19 cellular contexts compared by ENCODE assay signal in the genomic region with DNA sequence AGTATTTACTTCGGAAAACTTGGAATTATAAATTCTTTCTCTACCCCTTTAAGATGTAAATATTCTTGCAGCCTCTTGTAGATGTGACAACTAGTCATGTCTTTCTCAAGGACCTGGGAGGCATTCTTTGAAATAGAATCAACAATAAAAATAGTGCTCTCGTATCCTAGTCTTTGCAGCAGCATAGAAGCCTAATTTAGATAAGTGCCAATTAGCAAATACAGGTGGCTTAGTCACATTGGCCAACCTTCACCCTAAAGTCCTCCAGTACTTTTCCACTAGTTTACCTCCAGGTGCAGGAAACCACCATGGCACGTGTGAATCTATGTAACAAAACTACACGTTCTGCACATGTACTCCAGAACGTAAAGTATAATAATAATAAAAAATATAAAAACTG. TPM values are rescaled to one million over a fixed set of nuclear protein-coding genes. Genes with fewer than 3 reads are reported as not detected.
"Had no signal": no experiment of that assay in that cellular context is flagged by ENCODE, and none has a peak within 500 bp of the region (broad histone marks: within the 10 kb centered on the region; RNA-seq: fewer than 3 reads in every experiment).

No MANE protein-coding gene starts in this region.

- H3K9me3 ChIP-seq: esophagus squamous epithelium, thoracic aorta, upper lobe of right lung had no signal

- H3K4me3 ChIP-seq: esophagus squamous epithelium, heart right ventricle, neural progenitor cell, thoracic aorta, upper lobe of right lung had no signal

- H3K36me3 Mint-ChIP-seq: activated CD8-positive, alpha-beta memory T cell treated with anti-CD3 and anti-CD28 coated beads, Interleukin-2, amount 10 ng/mL, durations not matched to agents 7 days and 5 days; memory B cell; stimulated activated naive B cell treated with anti-CD40 and anti-IgM and Interleukin-4, amounts not matched to agents 10 μg/mL and 1 μg/mL and 100 μg/mL, for 72 hours had no signal

- H3K9me3 Mint-ChIP-seq: activated B cell treated with CpG ODN at 0.5 μM for 24 hours; activated CD4-positive, alpha-beta memory T cell treated with anti-CD3 and anti-CD28 coated beads, Interleukin-2, amount 10 ng/mL, durations not matched to agents 7 days and 5 days; effector memory CD8-positive, alpha-beta T cell; memory B cell; stimulated activated naive B cell treated with anti-CD40 and anti-IgM and Interleukin-4, amounts not matched to agents 10 μg/mL and 1 μg/mL and 100 μg/mL, for 72 hours had no signal

- ATAC-seq: activated CD8-positive, alpha-beta memory T cell treated with anti-CD3 and anti-CD28 coated beads, Interleukin-2, amount 10 ng/mL, durations not matched to agents 7 days and 5 days; effector memory CD8-positive, alpha-beta T cell; heart right ventricle; stimulated activated naive B cell treated with anti-CD40 and anti-IgM and Interleukin-4, amounts not matched to agents 10 μg/mL and 1 μg/mL and 100 μg/mL, for 72 hours; upper lobe of right lung had no signal

- H3K27me3 ChIP-seq: esophagus squamous epithelium, upper lobe of right lung had no signal

- H3K4me1 ChIP-seq: upper lobe of right lung had no signal

- H3K27ac Mint-ChIP-seq: activated B cell treated with CpG ODN at 0.5 μM for 24 hours; activated CD4-positive, alpha-beta memory T cell treated with anti-CD3 and anti-CD28 coated beads, Interleukin-2, amount 10 ng/mL, durations not matched to agents 7 days and 5 days; activated CD8-positive, alpha-beta memory T cell treated with anti-CD3 and anti-CD28 coated beads, Interleukin-2, amount 10 ng/mL, durations not matched to agents 7 days and 5 days; activated naive CD8-positive, alpha-beta T cell; effector memory CD8-positive, alpha-beta T cell; memory B cell; neural progenitor cell; progenitor cell of endocrine pancreas; stimulated activated naive B cell treated with anti-CD40 and anti-IgM and Interleukin-4, amounts not matched to agents 10 μg/mL and 1 μg/mL and 100 μg/mL, for 72 hours had no signal

- DNase-seq: activated B cell treated with CpG ODN at 0.5 μM for 24 hours; activated CD4-positive, alpha-beta memory T cell treated with anti-CD3 and anti-CD28 coated beads, Interleukin-2, amount 10 ng/mL, durations not matched to agents 7 days and 5 days; activated CD4-positive, alpha-beta T cell treated with anti-CD3 and anti-CD28 coated beads for 4 hours; activated CD8-positive, alpha-beta memory T cell treated with anti-CD3 and anti-CD28 coated beads, Interleukin-2, amount 10 ng/mL, durations not matched to agents 7 days and 5 days; dermis blood vessel endothelial cell; effector memory CD8-positive, alpha-beta T cell; esophagus squamous epithelium; heart right ventricle; stimulated activated naive B cell treated with anti-CD40 and anti-IgM and Interleukin-4, amounts not matched to agents 10 μg/mL and 1 μg/mL and 100 μg/mL, for 72 hours; upper lobe of right lung had no signal

- H3K4me3 Mint-ChIP-seq: activated B cell treated with CpG ODN at 0.5 μM for 24 hours; activated CD4-positive, alpha-beta memory T cell treated with anti-CD3 and anti-CD28 coated beads, Interleukin-2, amount 10 ng/mL, durations not matched to agents 7 days and 5 days; activated CD8-positive, alpha-beta memory T cell treated with anti-CD3 and anti-CD28 coated beads, Interleukin-2, amount 10 ng/mL, durations not matched to agents 7 days and 5 days; activated naive CD8-positive, alpha-beta T cell; effector memory CD8-positive, alpha-beta T cell; memory B cell; neural progenitor cell; stimulated activated naive B cell treated with anti-CD40 and anti-IgM and Interleukin-4, amounts not matched to agents 10 μg/mL and 1 μg/mL and 100 μg/mL, for 72 hours had no signal

- H3K27ac ChIP-seq: esophagus squamous epithelium, heart right ventricle, neural progenitor cell, thoracic aorta, upper lobe of right lung had no signal

- H3K36me3 ChIP-seq: esophagus squamous epithelium, heart right ventricle, neural progenitor cell, thoracic aorta, upper lobe of right lung had no signal

RNA-seq across cellular contexts. Expression of gene ZSWIM2, which starts 3.5 kb away (rescaled TPM):
- total RNA-seq: activated B cell treated with CpG ODN at 0.5 μM for 24 hours; activated CD4-positive, alpha-beta memory T cell treated with anti-CD3 and anti-CD28 coated beads, Interleukin-2, amount 10 ng/mL, durations not matched to agents 7 days and 5 days; activated CD8-positive, alpha-beta memory T cell treated with anti-CD3 and anti-CD28 coated beads, Interleukin-2, amount 10 ng/mL, durations not matched to agents 7 days and 5 days; chondrocyte; dermis blood vessel endothelial cell; esophagus squamous epithelium; heart right ventricle; liver; mononuclear cell; osteoblast; progenitor cell of endocrine pancreas; thoracic aorta; upper lobe of right lung had no signal
- polyA plus RNA-seq: heart right ventricle, liver had no signal
